ENCODE assay signal across 2 cellular contexts in the genomic region with DNA sequence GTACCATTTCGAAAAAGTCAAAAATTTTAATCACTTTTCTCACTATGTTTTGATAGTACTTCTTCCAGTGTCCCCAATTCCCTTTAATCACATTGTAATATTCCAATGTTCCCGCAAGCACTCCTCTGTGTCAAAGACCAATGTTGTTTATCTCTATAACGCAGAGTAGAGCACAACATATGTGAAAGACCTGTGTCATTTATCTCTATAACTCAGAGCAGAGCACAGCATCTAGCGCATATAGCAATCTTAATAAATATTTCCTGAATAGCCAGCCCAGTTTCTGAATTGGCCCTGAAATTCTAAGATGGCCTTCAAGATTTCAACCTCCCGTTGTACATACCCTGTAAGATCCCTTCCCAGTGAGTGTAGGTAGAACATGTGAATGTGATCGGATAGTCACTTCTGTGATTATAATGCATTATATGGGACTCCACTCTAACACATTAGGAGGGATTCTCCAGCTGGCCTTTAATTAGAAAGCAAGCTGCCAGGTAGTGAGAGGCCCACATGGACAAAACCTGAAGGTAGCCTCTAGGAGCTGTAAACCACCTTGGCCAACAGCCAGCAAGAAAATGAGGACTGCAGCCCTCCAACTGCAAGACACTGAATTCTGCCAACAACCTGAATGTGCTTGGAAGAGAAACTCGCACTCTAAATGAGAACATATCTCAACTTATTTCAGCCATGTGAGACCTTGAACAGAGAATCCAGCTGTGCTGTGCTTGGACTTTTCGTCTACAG.
TF ChIP-seq lines count a peak whose summit lies in the region.

No MANE protein-coding gene starts in this region.

TF ChIP-seq in GM23338, 12 proteins besides CTCF, POLR2A, EP300 and RAD21:
- TF ChIP-seq, protein P1, sequence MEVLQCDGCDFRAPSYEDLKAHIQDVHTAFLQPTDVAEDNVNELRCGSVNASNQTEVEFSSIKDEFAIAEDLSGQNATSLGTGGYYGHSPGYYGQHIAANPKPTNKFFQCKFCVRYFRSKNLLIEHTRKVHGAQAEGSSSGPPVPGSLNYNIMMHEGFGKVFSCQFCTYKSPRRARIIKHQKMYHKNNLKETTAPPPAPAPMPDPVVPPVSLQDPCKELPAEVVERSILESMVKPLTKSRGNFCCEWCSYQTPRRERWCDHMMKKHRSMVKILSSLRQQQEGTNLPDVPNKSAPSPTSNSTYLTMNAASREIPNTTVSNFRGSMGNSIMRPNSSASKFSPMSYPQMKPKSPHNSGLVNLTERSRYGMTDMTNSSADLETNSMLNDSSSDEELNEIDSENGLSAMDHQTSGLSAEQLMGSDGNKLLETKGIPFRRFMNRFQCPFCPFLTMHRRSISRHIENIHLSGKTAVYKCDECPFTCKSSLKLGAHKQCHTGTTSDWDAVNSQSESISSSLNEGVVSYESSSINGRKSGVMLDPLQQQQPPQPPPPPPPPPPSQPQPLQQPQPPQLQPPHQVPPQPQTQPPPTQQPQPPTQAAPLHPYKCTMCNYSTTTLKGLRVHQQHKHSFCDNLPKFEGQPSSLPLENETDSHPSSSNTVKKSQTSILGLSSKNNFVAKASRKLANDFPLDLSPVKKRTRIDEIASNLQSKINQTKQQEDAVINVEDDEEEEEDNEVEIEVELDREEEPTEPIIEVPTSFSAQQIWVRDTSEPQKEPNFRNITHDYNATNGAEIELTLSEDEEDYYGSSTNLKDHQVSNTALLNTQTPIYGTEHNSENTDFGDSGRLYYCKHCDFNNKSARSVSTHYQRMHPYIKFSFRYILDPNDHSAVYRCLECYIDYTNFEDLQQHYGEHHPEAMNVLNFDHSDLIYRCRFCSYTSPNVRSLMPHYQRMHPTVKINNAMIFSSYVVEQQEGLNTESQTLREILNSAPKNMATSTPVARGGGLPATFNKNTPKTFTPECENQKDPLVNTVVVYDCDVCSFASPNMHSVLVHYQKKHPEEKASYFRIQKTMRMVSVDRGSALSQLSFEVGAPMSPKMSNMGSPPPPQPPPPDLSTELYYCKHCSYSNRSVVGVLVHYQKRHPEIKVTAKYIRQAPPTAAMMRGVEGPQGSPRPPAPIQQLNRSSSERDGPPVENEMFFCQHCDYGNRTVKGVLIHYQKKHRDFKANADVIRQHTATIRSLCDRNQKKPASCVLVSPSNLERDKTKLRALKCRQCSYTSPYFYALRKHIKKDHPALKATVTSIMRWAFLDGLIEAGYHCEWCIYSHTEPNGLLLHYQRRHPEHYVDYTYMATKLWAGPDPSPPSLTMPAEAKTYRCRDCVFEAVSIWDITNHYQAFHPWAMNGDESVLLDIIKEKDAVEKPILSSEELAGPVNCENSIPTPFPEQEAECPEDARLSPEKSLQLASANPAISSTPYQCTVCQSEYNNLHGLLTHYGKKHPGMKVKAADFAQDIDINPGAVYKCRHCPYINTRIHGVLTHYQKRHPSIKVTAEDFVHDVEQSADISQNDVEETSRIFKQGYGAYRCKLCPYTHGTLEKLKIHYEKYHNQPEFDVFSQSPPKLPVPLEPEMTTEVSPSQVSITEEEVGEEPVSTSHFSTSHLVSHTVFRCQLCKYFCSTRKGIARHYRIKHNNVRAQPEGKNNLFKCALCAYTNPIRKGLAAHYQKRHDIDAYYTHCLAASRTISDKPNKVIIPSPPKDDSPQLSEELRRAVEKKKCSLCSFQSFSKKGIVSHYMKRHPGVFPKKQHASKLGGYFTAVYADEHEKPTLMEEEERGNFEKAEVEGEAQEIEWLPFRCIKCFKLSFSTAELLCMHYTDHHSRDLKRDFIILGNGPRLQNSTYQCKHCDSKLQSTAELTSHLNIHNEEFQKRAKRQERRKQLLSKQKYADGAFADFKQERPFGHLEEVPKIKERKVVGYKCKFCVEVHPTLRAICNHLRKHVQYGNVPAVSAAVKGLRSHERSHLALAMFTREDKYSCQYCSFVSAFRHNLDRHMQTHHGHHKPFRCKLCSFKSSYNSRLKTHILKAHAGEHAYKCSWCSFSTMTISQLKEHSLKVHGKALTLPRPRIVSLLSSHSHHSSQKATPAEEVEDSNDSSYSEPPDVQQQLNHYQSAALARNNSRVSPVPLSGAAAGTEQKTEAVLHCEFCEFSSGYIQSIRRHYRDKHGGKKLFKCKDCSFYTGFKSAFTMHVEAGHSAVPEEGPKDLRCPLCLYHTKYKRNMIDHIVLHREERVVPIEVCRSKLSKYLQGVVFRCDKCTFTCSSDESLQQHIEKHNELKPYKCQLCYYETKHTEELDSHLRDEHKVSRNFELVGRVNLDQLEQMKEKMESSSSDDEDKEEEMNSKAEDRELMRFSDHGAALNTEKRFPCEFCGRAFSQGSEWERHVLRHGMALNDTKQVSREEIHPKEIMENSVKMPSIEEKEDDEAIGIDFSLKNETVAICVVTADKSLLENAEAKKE (CRISPR knock-in tag; IDR thresholded peaks at IDR 0.05), result no peak
- TF ChIP-seq EZH2phosphoT487 (IDR thresholded peaks at IDR 0.05; ENCODE audit: unreplicated experiment), result no peak
- TF ChIP-seq, protein P2, sequence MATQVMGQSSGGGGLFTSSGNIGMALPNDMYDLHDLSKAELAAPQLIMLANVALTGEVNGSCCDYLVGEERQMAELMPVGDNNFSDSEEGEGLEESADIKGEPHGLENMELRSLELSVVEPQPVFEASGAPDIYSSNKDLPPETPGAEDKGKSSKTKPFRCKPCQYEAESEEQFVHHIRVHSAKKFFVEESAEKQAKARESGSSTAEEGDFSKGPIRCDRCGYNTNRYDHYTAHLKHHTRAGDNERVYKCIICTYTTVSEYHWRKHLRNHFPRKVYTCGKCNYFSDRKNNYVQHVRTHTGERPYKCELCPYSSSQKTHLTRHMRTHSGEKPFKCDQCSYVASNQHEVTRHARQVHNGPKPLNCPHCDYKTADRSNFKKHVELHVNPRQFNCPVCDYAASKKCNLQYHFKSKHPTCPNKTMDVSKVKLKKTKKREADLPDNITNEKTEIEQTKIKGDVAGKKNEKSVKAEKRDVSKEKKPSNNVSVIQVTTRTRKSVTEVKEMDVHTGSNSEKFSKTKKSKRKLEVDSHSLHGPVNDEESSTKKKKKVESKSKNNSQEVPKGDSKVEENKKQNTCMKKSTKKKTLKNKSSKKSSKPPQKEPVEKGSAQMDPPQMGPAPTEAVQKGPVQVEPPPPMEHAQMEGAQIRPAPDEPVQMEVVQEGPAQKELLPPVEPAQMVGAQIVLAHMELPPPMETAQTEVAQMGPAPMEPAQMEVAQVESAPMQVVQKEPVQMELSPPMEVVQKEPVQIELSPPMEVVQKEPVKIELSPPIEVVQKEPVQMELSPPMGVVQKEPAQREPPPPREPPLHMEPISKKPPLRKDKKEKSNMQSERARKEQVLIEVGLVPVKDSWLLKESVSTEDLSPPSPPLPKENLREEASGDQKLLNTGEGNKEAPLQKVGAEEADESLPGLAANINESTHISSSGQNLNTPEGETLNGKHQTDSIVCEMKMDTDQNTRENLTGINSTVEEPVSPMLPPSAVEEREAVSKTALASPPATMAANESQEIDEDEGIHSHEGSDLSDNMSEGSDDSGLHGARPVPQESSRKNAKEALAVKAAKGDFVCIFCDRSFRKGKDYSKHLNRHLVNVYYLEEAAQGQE (IDR thresholded peaks at IDR 0.05; ENCODE audit: unreplicated experiment), result no peak
- TF ChIP-seq CREB1 (CRISPR knock-in tag; IDR thresholded peaks at IDR 0.05; ENCODE audit: low read depth), result no peak
- no peak for TF ChIP-seq STAT1 (IDR thresholded peaks at IDR 0.05; ENCODE audit: unreplicated experiment)
- TF ChIP-seq JUNB (IDR thresholded peaks at IDR 0.05; ENCODE audit: unreplicated experiment), result no peak
- TF ChIP-seq ZNF114 (CRISPR knock-in tag; IDR thresholded peaks at IDR 0.05), result no peak
- TF ChIP-seq, protein P3, sequence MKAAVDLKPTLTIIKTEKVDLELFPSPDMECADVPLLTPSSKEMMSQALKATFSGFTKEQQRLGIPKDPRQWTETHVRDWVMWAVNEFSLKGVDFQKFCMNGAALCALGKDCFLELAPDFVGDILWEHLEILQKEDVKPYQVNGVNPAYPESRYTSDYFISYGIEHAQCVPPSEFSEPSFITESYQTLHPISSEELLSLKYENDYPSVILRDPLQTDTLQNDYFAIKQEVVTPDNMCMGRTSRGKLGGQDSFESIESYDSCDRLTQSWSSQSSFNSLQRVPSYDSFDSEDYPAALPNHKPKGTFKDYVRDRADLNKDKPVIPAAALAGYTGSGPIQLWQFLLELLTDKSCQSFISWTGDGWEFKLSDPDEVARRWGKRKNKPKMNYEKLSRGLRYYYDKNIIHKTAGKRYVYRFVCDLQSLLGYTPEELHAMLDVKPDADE (IDR thresholded peaks at IDR 0.05), result no peak

TF ChIP-seq in K562, 482 proteins besides CTCF, POLR2A, EP300 and RAD21 (continued from another document and continues in another):
- TF ChIP-seq, protein P4, sequence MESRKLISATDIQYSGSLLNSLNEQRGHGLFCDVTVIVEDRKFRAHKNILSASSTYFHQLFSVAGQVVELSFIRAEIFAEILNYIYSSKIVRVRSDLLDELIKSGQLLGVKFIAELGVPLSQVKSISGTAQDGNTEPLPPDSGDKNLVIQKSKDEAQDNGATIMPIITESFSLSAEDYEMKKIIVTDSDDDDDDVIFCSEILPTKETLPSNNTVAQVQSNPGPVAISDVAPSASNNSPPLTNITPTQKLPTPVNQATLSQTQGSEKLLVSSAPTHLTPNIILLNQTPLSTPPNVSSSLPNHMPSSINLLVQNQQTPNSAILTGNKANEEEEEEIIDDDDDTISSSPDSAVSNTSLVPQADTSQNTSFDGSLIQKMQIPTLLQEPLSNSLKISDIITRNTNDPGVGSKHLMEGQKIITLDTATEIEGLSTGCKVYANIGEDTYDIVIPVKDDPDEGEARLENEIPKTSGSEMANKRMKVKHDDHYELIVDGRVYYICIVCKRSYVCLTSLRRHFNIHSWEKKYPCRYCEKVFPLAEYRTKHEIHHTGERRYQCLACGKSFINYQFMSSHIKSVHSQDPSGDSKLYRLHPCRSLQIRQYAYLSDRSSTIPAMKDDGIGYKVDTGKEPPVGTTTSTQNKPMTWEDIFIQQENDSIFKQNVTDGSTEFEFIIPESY (CRISPR knock-in tag; IDR thresholded peaks at IDR 0.05), result no peak
- TF ChIP-seq SLC30A9 (CRISPR knock-in tag; IDR thresholded peaks at IDR 0.05) (no peak), ASH1L (IDR thresholded peaks at IDR 0.05; ENCODE audit: borderline replicate concordance, low read depth, partially characterized antibody) (no peak), ZNF57 (CRISPR knock-in tag; IDR thresholded peaks at IDR 0.05) (no peak), PCBP2 (IDR thresholded peaks at IDR 0.05; ENCODE audit: low read depth, low read length, poor library complexity, severe bottlenecking) (no peak), ZNF316 (IDR thresholded peaks at IDR 0.05) (0 out of 2 replicates have a peak, but pooled peaks have one; percentile 1), SREBF1 (IDR thresholded peaks at IDR 0.05; ENCODE audit: borderline replicate concordance, low read depth, low read length) (no peak), ZNF77 (CRISPR knock-in tag; IDR thresholded peaks at IDR 0.05) (no peak), FOXK2 (conservative IDR thresholded peaks at IDR 0.05 in 1 of 2, IDR thresholded peaks at IDR 0.05 in 1 of 2; ENCODE audit: low read depth in 2 of 2) (0 out of 4 replicates have a peak, but pooled peaks of 1 of the 2 experiments have one; percentile 43), MEIS2 (IDR thresholded peaks at IDR 0.05; ENCODE audit: partially characterized antibody) (peak; percentile 12), HEY1 (CRISPR knock-in tag; IDR thresholded peaks at IDR 0.05; ENCODE audit: borderline replicate concordance) (no peak), CXXC5 (CRISPR knock-in tag; IDR thresholded peaks at IDR 0.05) (0 out of 2 replicates have a peak, but pooled peaks have one; percentile 21), SMARCA4 (IDR thresholded peaks at IDR 0.05) (peak; percentile 60; the same call in 1 of the 2 replicates), HDGF (IDR thresholded peaks at IDR 0.05) (no peak), TRIM24 (IDR thresholded peaks at IDR 0.05) (peak; percentile 38 to 41; a peak in 2 of 4 replicates), ZFX (CRISPR knock-in tag; IDR thresholded peaks at IDR 0.05) (no peak), MTA2 (IDR thresholded peaks at IDR 0.05; ENCODE audit: low read depth) (peak; percentile 60), NFE2 (IDR thresholded peaks at IDR 0.05; ENCODE audit: low read depth) (peak; percentile 71; the same call in 1 of the 2 replicates), ZNF41 (CRISPR knock-in tag; conservative IDR thresholded peaks at IDR 0.05) (no peak), ZFP36 (IDR thresholded peaks at IDR 0.05; ENCODE audit: low read depth, low read length, partially characterized antibody) (no peak), TAL1 (IDR thresholded peaks at IDR 0.05) (peak; percentile 81), ZNF586 (CRISPR knock-in tag; conservative IDR thresholded peaks at IDR 0.05) (no peak), ELF1 (tag; IDR thresholded peaks at IDR 0.05) (no peak), CBFA2T2 (conservative IDR thresholded peaks at IDR 0.05) (peak; percentile 75)
- TF ChIP-seq, protein P5, sequence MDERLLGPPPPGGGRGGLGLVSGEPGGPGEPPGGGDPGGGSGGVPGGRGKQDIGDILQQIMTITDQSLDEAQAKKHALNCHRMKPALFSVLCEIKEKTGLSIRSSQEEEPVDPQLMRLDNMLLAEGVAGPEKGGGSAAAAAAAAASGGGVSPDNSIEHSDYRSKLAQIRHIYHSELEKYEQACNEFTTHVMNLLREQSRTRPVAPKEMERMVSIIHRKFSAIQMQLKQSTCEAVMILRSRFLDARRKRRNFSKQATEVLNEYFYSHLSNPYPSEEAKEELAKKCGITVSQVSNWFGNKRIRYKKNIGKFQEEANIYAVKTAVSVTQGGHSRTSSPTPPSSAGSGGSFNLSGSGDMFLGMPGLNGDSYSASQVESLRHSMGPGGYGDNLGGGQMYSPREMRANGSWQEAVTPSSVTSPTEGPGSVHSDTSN (CRISPR knock-in tag; IDR thresholded peaks at IDR 0.05; ENCODE audit: low read depth), result no peak
- TF ChIP-seq, protein P5 (tag; conservative IDR thresholded peaks at IDR 0.05; ENCODE audit: low read depth), result 0 out of 2 replicates have a peak, but pooled peaks have one; percentile 25
- TF ChIP-seq, protein P6, sequence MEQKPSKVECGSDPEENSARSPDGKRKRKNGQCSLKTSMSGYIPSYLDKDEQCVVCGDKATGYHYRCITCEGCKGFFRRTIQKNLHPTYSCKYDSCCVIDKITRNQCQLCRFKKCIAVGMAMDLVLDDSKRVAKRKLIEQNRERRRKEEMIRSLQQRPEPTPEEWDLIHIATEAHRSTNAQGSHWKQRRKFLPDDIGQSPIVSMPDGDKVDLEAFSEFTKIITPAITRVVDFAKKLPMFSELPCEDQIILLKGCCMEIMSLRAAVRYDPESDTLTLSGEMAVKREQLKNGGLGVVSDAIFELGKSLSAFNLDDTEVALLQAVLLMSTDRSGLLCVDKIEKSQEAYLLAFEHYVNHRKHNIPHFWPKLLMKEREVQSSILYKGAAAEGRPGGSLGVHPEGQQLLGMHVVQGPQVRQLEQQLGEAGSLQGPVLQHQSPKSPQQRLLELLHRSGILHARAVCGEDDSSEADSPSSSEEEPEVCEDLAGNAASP (IDR thresholded peaks at IDR 0.05), result no peak
- TF ChIP-seq, protein P7, sequence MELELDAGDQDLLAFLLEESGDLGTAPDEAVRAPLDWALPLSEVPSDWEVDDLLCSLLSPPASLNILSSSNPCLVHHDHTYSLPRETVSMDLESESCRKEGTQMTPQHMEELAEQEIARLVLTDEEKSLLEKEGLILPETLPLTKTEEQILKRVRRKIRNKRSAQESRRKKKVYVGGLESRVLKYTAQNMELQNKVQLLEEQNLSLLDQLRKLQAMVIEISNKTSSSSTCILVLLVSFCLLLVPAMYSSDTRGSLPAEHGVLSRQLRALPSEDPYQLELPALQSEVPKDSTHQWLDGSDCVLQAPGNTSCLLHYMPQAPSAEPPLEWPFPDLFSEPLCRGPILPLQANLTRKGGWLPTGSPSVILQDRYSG (tag; conservative IDR thresholded peaks at IDR 0.05; ENCODE audit: low read depth), result 0 out of 2 replicates have a peak, but pooled peaks have one; percentile 22
